Comparison of ENCODE assay signal across 8 cellular contexts in the genomic region with DNA sequence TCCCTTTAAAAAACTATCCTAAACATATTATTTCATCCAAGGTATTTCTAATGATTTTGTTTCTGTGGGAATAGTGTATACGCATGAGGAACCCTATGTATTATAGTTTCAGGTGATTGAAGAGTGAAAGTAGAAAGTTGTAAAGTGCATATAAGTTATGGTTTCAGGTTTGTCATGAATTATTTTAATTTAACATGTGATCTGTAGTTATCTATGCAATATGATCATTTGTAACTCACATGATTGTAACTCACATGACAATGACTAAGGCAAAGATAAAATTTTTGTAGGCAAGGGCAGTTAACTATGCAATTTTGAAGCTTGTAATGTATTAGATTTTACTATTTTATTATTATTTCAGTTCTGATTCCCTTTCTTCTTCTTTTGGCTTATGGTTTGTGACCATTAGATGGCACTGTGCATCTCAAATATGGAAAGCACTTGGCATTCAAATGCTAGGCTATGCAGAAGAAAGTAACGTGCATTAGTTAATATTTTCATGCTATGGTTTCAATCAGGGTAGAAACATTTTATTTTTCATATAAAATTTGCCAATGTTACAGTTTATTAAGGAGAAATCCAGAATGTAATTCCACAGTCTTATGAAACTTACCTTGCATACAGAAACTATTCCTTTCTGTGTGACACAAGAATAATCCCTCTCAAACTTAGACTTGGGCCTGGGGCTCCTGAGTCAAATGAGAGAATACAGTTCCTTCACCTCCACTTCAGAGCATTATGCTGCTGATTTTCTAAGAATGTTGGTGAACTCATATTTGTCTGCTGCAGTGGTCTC. TPM values are rescaled to one million over a fixed set of nuclear protein-coding genes. Genes with fewer than 3 reads are reported as not detected.
A peak's percentile ranks its signal among the peaks of the same experiment; 100 is the strongest.
DNase-seq lines count a peak whose midpoint lies in the region; FAIRE-seq and TF ChIP-seq lines count a peak whose summit lies in the region.

No MANE protein-coding gene starts in this region.

- peaks cover 0 to 5% of the 10 kb centered on the region in 2 experiments; a peak in 1 of 4 replicates for H3K9me3 ChIP-seq in H1 (ENCODE audit: insufficient read depth in 2 of 2, low read depth in 1 of 2, low read length in 1 of 2)

- no peaks in the 10 kb centered on the region for H3K27me3 ChIP-seq in H1 (replicated peaks in 1 of 4; ENCODE audit: control insufficient read depth in 3 of 4, extremely low read depth in 1 of 4, insufficient read depth in 3 of 4, low read length in 3 of 4)

- no peak overlapping the region for H3K14ac ChIP-seq in H1 (ENCODE audit: insufficient read length)

- H3K4me1 ChIP-seq in H1 (replicated peaks in 1 of 4; ENCODE audit: control insufficient read depth in 3 of 4, insufficient read depth in 4 of 4, low read length in 3 of 4), result peaks cover 0 to 9% (median 0%) of the 10 kb centered on the region in 4 experiments; a peak in 2 of 7 replicates

- H3K27me3 Mint-ChIP-seq in T-helper 2 cell treated with Interferon-gamma antibody and Interleukin-4, amounts not matched to agents 5 μg/mL and 100 μg/mL, for 36 hours (ENCODE audit: low read depth), result no peaks in the 10 kb centered on the region
- H3K27me3 Mint-ChIP-seq in endothelial cell (ENCODE audit: unreplicated experiment), result no peaks in the 10 kb centered on the region

- no peak overlapping the region for H2BK120ac ChIP-seq in H1 (replicated peaks; ENCODE audit: low read depth, low read length)

- H2AK5ac ChIP-seq in H1 (ENCODE audit: low read depth, low read length), result no peak overlapping the region

- H4K5ac ChIP-seq in H1 (ENCODE audit: insufficient read length, low read depth, low read length), result no peak overlapping the region

- TF ChIP-seq EP300 in H1 (IDR thresholded peaks at IDR 0.05; ENCODE audit: borderline replicate concordance in 1 of 2, low read depth in 2 of 2, low read length in 2 of 2), result no peak

- no peak overlapping the region for H3K4ac ChIP-seq in H1 (replicated peaks; ENCODE audit: insufficient read length, low read depth, low read length)

- 55% methylated on average over 2 of the region's 2 CpGs; no CpG with 5 or more reads in 1 of the 2 experiments for WGBS in H1 (ENCODE audit: extremely low coverage in 1 of 2, insufficient coverage in 1 of 2, insufficient read length in 1 of 2, insufficient replicate concordance in 2 of 2, low coverage in 1 of 2, low lambda C conversion rate in 2 of 2, missing lambda C conversion rate in 1 of 2), 2 experiments

- no peak for TF ChIP-seq POLR2A in H1 (IDR thresholded peaks at IDR 0.05; ENCODE audit: control extremely low read depth in 1 of 2, low read depth in 2 of 2, low read length in 2 of 2)

- no peak overlapping the region for H3K9ac ChIP-seq in H1 (replicated peaks in 1 of 4; ENCODE audit: extremely low read depth in 1 of 4, low read depth in 3 of 4, low read length in 3 of 4)

- H3K4me3 ChIP-seq in H1 (ENCODE audit: extremely low read depth in 1 of 4, insufficient read depth in 2 of 4, low read depth in 3 of 4, low read length in 4 of 4), result no peak overlapping the region

- H4K8ac ChIP-seq in H1 (ENCODE audit: extremely low read depth, insufficient read depth, low read length), result no peak overlapping the region

- no peak overlapping the region for H2AFZ ChIP-seq in H1 (ENCODE audit: low read length)

- TF ChIP-seq CTCF in H1 (IDR thresholded peaks at IDR 0.05; ENCODE audit: control extremely low read depth in 1 of 3, insufficient read depth in 1 of 3, low read depth in 1 of 3, low read length in 3 of 3), result peak in 1 of 3 experiments; percentile 49; a peak in 1 of 4 replicates
- no peak for TF ChIP-seq CTCF in endothelial cell (IDR thresholded peaks at IDR 0.05; ENCODE audit: unreplicated experiment)

- no peak overlapping the region for H3K27ac Mint-ChIP-seq in T-helper 2 cell treated with Interferon-gamma antibody and Interleukin-4, amounts not matched to agents 5 μg/mL and 100 μg/mL, for 36 hours
- H3K27ac Mint-ChIP-seq in endothelial cell (ENCODE audit: unreplicated experiment), result no peak overlapping the region

- H3K36me3 Mint-ChIP-seq in T-helper 2 cell treated with Interferon-gamma antibody and Interleukin-4, amounts not matched to agents 5 μg/mL and 100 μg/mL, for 36 hours (ENCODE audit: low read depth), result no peaks in the 10 kb centered on the region
- H3K36me3 Mint-ChIP-seq in endothelial cell (ENCODE audit: low read depth, unreplicated experiment), result no peaks in the 10 kb centered on the region

- no peak overlapping the region for H3K4me3 Mint-ChIP-seq in T-helper 2 cell treated with Interferon-gamma antibody and Interleukin-4, amounts not matched to agents 5 μg/mL and 100 μg/mL, for 36 hours
- no peak overlapping the region for H3K4me3 Mint-ChIP-seq in endothelial cell (ENCODE audit: unreplicated experiment)

- no peaks in the 10 kb centered on the region for H3K9me3 Mint-ChIP-seq in T-helper 2 cell treated with Interferon-gamma antibody and Interleukin-4, amounts not matched to agents 5 μg/mL and 100 μg/mL, for 36 hours
- H3K9me3 Mint-ChIP-seq in endothelial cell (ENCODE audit: unreplicated experiment), result no peaks in the 10 kb centered on the region

- H2BK15ac ChIP-seq in H1 (ENCODE audit: low read length), result no peak overlapping the region

- H3K23me2 ChIP-seq in H1 (ENCODE audit: low read depth, low read length), result no peaks in the 10 kb centered on the region

- H3K4me1 Mint-ChIP-seq in T-helper 2 cell treated with Interferon-gamma antibody and Interleukin-4, amounts not matched to agents 5 μg/mL and 100 μg/mL, for 36 hours (ENCODE audit: low read depth), result peaks cover 34% of the 10 kb centered on the region
- peaks cover 29% of the 10 kb centered on the region for H3K4me1 Mint-ChIP-seq in endothelial cell (ENCODE audit: unreplicated experiment)

- H3K23ac ChIP-seq in H1 (ENCODE audit: insufficient read length), result no peak overlapping the region

- no peak overlapping the region for H4K91ac ChIP-seq in H1 (replicated peaks; ENCODE audit: insufficient read length, low read length)

- no peak overlapping the region for H3K4me2 ChIP-seq in H1 (ENCODE audit: insufficient read depth in 1 of 2, low read depth in 2 of 2, low read length in 2 of 2)

- H3K56ac ChIP-seq in H1 (replicated peaks; ENCODE audit: insufficient read length, low read depth, low read length), result no peak overlapping the region

- TF ChIP-seq RAD21 in H1 (IDR thresholded peaks at IDR 0.05 in 1 of 2, conservative IDR thresholded peaks at IDR 0.05 in 1 of 2; ENCODE audit: low read depth in 2 of 2, low read length in 2 of 2), result peak; percentile 63 to 70

- no peaks in the 10 kb centered on the region for H3K79me2 ChIP-seq in H1 (ENCODE audit: control insufficient read depth in 1 of 2, insufficient read depth in 2 of 2, low read length in 2 of 2)

- no peaks in the 10 kb centered on the region for H3K79me1 ChIP-seq in H1 (ENCODE audit: low read depth, low read length)

- H4K20me1 ChIP-seq in H1 (replicated peaks in 1 of 2; ENCODE audit: control insufficient read depth in 1 of 2, insufficient read depth in 2 of 2, low read length in 2 of 2), result no peaks in the 10 kb centered on the region

- no peak overlapping the region for H2BK12ac ChIP-seq in H1 (ENCODE audit: low read depth, low read length)

- CTCF ChIA-PET in H1 (lab: Charles Lee; ENCODE audit: partially characterized antibody), result interaction anchor here (0.6 to 1.7 kb wide), 16 partner anchors 8 to 418 kb away, joined by 3 to 11 read pairs (median 4); a partner anchor contains a TSS

- no peak overlapping the region for H2BK20ac ChIP-seq in H1 (ENCODE audit: low read length)

- H3K27ac ChIP-seq in H1 (ENCODE audit: low read depth, low read length), result no peak overlapping the region

- POLR2A ChIA-PET in H1 (lab: Charles Lee; ENCODE audit: partially characterized antibody), result interaction anchor here (1.0 kb wide), 1 partner anchor 66 kb away, joined by 3 read pairs; no protein-coding TSS in a partner anchor

- no peak overlapping the region for H3K18ac ChIP-seq in H1 (ENCODE audit: extremely low read depth, low read length)

- DNase-seq in NCI-H1436 (lab: John Stamatoyannopoulos, UW), result peak; percentile 50
- DNase-seq in NCI-H1436 treated with DMSO at 0.1 percent for 48 hours (lab: John Stamatoyannopoulos, UW), result no peak
- DNase-seq in HCEC 1CT, result peak; percentile 53
- peak; percentile 47 for DNase-seq in OCI-M1 (lab: John Stamatoyannopoulos, UW)
- no peak for DNase-seq in H1 (ENCODE audit: low read depth in 1 of 2, low spot score in 2 of 2)
- DNase-seq in non-pigmented ciliary epithelial cell (ENCODE audit: low read depth), result peak; percentile 14
- DNase-seq in T-helper 2 cell treated with Interferon-gamma antibody and Interleukin-4, amounts not matched to agents 5 μg/mL and 100 μg/mL, for 36 hours (ENCODE audit: low spot score), result no peak
- DNase-seq in endothelial cell (ENCODE audit: low spot score), result no peak

- no peak for FAIRE-seq in H1 (lab: Jason Lieb, UNC)

- H3K36me3 ChIP-seq in H1 (ENCODE audit: control insufficient read depth in 2 of 4, insufficient read depth in 4 of 4, low read length in 3 of 4), result no peaks in the 10 kb centered on the region

- no peak overlapping the region for H2BK5ac ChIP-seq in H1 (ENCODE audit: low read depth, low read length)

TF ChIP-seq in H1, 55 proteins besides CTCF, POLR2A, EP300 and RAD21 (continues in another document):
- TF ChIP-seq NANOG (IDR thresholded peaks at IDR 0.05; ENCODE audit: insufficient read depth, low read depth, low read length, poor library complexity, severe bottlenecking) (no peak), SP4 (IDR thresholded peaks at IDR 0.05; ENCODE audit: low read length) (no peak), CBX5 (IDR thresholded peaks at IDR 0.05; ENCODE audit: low read depth, low read length) (no peak)

RNA-seq across cellular contexts. Expression of a gene that starts 15.8 kb away (rescaled TPM):
- total RNA-seq in H1 (2021; fragmentation: NEBNext Ultra II Directional; extraction: Animal tissue kit (Norgen Biotek cat#: 25700)), result 11.0 and 11.2 TPM in 2 replicates
- 18.7 and 27.3 TPM in 2 replicates for polyA plus RNA-seq in H1 (2011; rRNA removed)
- polyA plus RNA-seq in H1 (2011; cell fraction: cytosol; rRNA removed), result 12.9 TPM
- polyA plus RNA-seq in H1 (2011; cell fraction: nucleus; rRNA removed), result 11.5 TPM
- 8.2 to 13.0 TPM (median 9.7 TPM) in 4 replicates for polyA plus RNA-seq in H1 (2012, experiment 1 of 2)
- 2.9 TPM for polyA plus RNA-seq in H1 (2012, experiment 2 of 2)
- polyA plus RNA-seq in H1 (2013, experiment 1 of 2), result 15.9 TPM
- polyA plus RNA-seq in H1 (2013, experiment 2 of 2), result 17.2 TPM
- polyA minus RNA-seq in H1 (2011; rRNA and poly(A)+ RNA removed), result 3.5 and 7.7 TPM in 2 replicates
- 13.5 TPM for polyA minus RNA-seq in H1 (2011; cell fraction: cytosol; rRNA and poly(A)+ RNA removed)
- polyA minus RNA-seq in H1 (2011; cell fraction: nucleus; rRNA and poly(A)+ RNA removed), result 11.6 TPM
- total RNA-seq in endothelial cell (ENCODE audit: unreplicated experiment), result 0.15 TPM

RNA-seq across cellular contexts. Expression of a gene that starts 24.5 kb away (rescaled TPM):
- total RNA-seq in H1 (2021; fragmentation: NEBNext Ultra II Directional; extraction: Animal tissue kit (Norgen Biotek cat#: 25700)), result 5.2 and 6.4 TPM in 2 replicates
- polyA plus RNA-seq in H1 (2011; rRNA removed), result 7.0 and 8.9 TPM in 2 replicates
- polyA plus RNA-seq in H1 (2011; cell fraction: cytosol; rRNA removed), result 7.5 TPM
- polyA plus RNA-seq in H1 (2011; cell fraction: nucleus; rRNA removed), result 11.9 TPM
- 4.0 to 7.5 TPM (median 5.5 TPM) in 4 replicates for polyA plus RNA-seq in H1 (2012, experiment 1 of 2)
- polyA plus RNA-seq in H1 (2012, experiment 2 of 2), result 0.93 TPM
- polyA plus RNA-seq in H1 (2013, experiment 1 of 2), result 5.1 TPM
- 5.2 TPM for polyA plus RNA-seq in H1 (2013, experiment 2 of 2)
- 21.9 and 23.9 TPM in 2 replicates for polyA minus RNA-seq in H1 (2011; rRNA and poly(A)+ RNA removed)
- polyA minus RNA-seq in H1 (2011; cell fraction: cytosol; rRNA and poly(A)+ RNA removed), result 16.1 TPM
- polyA minus RNA-seq in H1 (2011; cell fraction: nucleus; rRNA and poly(A)+ RNA removed), result 17.3 TPM
- 42.5 TPM for total RNA-seq in endothelial cell (ENCODE audit: unreplicated experiment)

Comparison
In these comparisons a context has a peak if more than half of its experiments do, and no peak if none do; other contexts are left out.
1. DNase-seq: peak in NCI-H1436 (single experiment), HCEC 1CT (single experiment), OCI-M1 (single experiment) and non-pigmented ciliary epithelial cell (single experiment); none in NCI-H1436 treated with DMSO at 0.1 percent for 48 hours (single experiment), H1 (0 of 2), T-helper 2 cell treated with Interferon-gamma antibody and Interleukin-4, amounts not matched to agents 5 μg/mL and 100 μg/mL, for 36 hours (single experiment) and endothelial cell (single experiment).
2. RNA of a gene that starts 15.8 kb away (total RNA-seq): 11.0 to 11.2 TPM in H1; 0.15 TPM in endothelial cell (single experiment); every median in the first group is over 10 times any median in the second.